Comparison of ENCODE assay signal across 1 cellular context in the genomic region with DNA sequence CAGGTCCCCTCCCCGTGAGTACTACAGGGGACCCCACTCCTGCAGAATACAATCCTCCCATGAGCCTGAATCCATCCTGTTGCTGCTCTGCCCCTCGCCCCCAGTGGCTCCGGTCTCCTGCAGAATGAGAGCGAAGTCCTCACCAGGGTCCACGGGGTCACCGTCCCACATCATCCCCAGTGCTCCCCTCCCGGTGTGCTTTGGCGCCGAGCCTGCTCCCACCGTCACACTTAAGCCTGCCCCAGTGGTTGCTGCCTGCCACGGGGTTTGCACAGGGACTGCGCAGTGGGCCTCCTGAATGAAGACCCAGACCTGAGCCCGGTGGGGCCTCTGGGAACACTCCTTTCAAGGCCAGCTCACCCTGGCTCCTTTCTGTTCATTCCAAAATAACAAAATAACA.
A peak's percentile ranks its signal among the peaks of the same experiment; 100 is the strongest.
TF ChIP-seq lines count a peak whose summit lies in the region.

No MANE protein-coding gene starts in this region.

TF ChIP-seq in HepG2, 621 proteins besides CTCF, POLR2A, EP300 and RAD21 (continued from another document and continues in another):
- TF ChIP-seq, protein P1, sequence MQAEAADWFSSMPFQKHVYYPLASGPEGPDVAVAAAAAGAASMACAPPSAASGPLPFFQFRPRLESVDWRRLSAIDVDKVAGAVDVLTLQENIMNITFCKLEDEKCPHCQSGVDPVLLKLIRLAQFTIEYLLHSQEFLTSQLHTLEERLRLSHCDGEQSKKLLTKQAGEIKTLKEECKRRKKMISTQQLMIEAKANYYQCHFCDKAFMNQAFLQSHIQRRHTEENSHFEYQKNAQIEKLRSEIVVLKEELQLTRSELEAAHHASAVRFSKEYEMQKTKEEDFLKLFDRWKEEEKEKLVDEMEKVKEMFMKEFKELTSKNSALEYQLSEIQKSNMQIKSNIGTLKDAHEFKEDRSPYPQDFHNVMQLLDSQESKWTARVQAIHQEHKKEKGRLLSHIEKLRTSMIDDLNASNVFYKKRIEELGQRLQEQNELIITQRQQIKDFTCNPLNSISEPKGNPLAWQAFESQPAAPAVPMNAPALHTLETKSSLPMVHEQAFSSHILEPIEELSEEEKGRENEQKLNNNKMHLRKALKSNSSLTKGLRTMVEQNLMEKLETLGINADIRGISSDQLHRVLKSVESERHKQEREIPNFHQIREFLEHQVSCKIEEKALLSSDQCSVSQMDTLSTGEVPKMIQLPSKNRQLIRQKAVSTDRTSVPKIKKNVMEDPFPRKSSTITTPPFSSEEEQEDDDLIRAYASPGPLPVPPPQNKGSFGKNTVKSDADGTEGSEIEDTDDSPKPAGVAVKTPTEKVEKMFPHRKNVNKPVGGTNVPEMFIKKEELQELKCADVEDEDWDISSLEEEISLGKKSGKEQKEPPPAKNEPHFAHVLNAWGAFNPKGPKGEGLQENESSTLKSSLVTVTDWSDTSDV (CRISPR knock-in tag; IDR thresholded peaks at IDR 0.05) = no peak
- 0 out of 2 replicates have a peak, but pooled peaks have one; percentile 48 for TF ChIP-seq ESRRA (CRISPR knock-in tag; IDR thresholded peaks at IDR 0.05; ENCODE audit: low read depth)
- TF ChIP-seq, protein P2, sequence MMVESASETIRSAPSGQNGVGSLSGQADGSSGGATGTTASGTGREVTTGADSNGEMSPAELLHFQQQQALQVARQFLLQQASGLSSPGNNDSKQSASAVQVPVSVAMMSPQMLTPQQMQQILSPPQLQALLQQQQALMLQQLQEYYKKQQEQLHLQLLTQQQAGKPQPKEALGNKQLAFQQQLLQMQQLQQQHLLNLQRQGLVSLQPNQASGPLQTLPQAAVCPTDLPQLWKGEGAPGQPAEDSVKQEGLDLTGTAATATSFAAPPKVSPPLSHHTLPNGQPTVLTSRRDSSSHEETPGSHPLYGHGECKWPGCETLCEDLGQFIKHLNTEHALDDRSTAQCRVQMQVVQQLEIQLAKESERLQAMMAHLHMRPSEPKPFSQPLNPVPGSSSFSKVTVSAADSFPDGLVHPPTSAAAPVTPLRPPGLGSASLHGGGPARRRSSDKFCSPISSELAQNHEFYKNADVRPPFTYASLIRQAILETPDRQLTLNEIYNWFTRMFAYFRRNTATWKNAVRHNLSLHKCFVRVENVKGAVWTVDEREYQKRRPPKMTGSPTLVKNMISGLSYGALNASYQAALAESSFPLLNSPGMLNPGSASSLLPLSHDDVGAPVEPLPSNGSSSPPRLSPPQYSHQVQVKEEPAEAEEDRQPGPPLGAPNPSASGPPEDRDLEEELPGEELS (CRISPR knock-in tag; IDR thresholded peaks at IDR 0.05) = no peak
- TF ChIP-seq, protein P3, sequence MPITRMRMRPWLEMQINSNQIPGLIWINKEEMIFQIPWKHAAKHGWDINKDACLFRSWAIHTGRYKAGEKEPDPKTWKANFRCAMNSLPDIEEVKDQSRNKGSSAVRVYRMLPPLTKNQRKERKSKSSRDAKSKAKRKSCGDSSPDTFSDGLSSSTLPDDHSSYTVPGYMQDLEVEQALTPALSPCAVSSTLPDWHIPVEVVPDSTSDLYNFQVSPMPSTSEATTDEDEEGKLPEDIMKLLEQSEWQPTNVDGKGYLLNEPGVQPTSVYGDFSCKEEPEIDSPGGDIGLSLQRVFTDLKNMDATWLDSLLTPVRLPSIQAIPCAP (CRISPR knock-in tag; IDR thresholded peaks at IDR 0.05; ENCODE audit: low read depth) = no peak
- no peak for TF ChIP-seq HDAC2 (CRISPR knock-in tag; IDR thresholded peaks at IDR 0.05)
- TF ChIP-seq ZNF552 (CRISPR knock-in tag; IDR thresholded peaks at IDR 0.05; ENCODE audit: borderline replicate concordance) = no peak
- no peak for TF ChIP-seq ZNF224 (CRISPR knock-in tag; IDR thresholded peaks at IDR 0.05)
- TF ChIP-seq RORA (CRISPR knock-in tag; IDR thresholded peaks at IDR 0.05) = no peak
- no peak for TF ChIP-seq ZSCAN30 (CRISPR knock-in tag; IDR thresholded peaks at IDR 0.05)
- TF ChIP-seq CAMTA2 (CRISPR knock-in tag; IDR thresholded peaks at IDR 0.05; ENCODE audit: borderline replicate concordance) = no peak
- TF ChIP-seq ZNF430 (CRISPR knock-in tag; IDR thresholded peaks at IDR 0.05) = no peak
- no peak for TF ChIP-seq SETDB1 (CRISPR knock-in tag; IDR thresholded peaks at IDR 0.05; ENCODE audit: borderline replicate concordance)
- no peak for TF ChIP-seq KLF11 (CRISPR knock-in tag; IDR thresholded peaks at IDR 0.05)
- TF ChIP-seq, protein P4, sequence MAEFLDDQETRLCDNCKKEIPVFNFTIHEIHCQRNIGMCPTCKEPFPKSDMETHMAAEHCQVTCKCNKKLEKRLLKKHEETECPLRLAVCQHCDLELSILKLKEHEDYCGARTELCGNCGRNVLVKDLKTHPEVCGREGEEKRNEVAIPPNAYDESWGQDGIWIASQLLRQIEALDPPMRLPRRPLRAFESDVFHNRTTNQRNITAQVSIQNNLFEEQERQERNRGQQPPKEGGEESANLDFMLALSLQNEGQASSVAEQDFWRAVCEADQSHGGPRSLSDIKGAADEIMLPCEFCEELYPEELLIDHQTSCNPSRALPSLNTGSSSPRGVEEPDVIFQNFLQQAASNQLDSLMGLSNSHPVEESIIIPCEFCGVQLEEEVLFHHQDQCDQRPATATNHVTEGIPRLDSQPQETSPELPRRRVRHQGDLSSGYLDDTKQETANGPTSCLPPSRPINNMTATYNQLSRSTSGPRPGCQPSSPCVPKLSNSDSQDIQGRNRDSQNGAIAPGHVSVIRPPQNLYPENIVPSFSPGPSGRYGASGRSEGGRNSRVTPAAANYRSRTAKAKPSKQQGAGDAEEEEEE (CRISPR knock-in tag; IDR thresholded peaks at IDR 0.05; ENCODE audit: borderline replicate concordance) = no peak
- TF ChIP-seq, protein P5, sequence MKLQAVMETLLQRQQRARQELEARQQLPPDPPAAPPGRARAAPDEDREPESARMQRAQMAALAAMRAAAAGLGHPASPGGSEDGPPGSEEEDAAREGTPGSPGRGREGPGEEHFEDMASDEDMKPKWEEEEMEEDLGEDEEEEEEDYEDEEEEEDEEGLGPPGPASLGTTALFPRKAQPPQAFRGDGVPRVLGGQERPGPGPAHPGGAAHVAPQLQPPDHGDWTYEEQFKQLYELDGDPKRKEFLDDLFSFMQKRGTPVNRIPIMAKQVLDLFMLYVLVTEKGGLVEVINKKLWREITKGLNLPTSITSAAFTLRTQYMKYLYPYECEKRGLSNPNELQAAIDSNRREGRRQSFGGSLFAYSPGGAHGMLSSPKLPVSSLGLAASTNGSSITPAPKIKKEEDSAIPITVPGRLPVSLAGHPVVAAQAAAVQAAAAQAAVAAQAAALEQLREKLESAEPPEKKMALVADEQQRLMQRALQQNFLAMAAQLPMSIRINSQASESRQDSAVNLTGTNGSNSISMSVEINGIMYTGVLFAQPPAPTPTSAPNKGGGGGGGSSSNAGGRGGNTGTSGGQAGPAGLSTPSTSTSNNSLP (IDR thresholded peaks at IDR 0.05; ENCODE audit: low read depth, low read length) = no peak
- no peak for TF ChIP-seq HCFC1 (IDR thresholded peaks at IDR 0.05; ENCODE audit: low read depth, low read length)
- no peak for TF ChIP-seq NFIB (CRISPR knock-in tag; IDR thresholded peaks at IDR 0.05; ENCODE audit: borderline replicate concordance)
- no peak for TF ChIP-seq ZNF451 (CRISPR knock-in tag; IDR thresholded peaks at IDR 0.05)
- no peak for TF ChIP-seq ZNF431 (CRISPR knock-in tag; IDR thresholded peaks at IDR 0.05; ENCODE audit: borderline replicate concordance, low read depth)
- TF ChIP-seq NR1H2 (CRISPR knock-in tag; IDR thresholded peaks at IDR 0.05; ENCODE audit: borderline replicate concordance, low read depth) = no peak
- 0 out of 2 replicates have a peak, but pooled peaks have one; percentile 25 for TF ChIP-seq HNRNPL (IDR thresholded peaks at IDR 0.05; ENCODE audit: low read depth, low read length)
- TF ChIP-seq RCOR2 (CRISPR knock-in tag; IDR thresholded peaks at IDR 0.05) = no peak
- TF ChIP-seq, protein P6, sequence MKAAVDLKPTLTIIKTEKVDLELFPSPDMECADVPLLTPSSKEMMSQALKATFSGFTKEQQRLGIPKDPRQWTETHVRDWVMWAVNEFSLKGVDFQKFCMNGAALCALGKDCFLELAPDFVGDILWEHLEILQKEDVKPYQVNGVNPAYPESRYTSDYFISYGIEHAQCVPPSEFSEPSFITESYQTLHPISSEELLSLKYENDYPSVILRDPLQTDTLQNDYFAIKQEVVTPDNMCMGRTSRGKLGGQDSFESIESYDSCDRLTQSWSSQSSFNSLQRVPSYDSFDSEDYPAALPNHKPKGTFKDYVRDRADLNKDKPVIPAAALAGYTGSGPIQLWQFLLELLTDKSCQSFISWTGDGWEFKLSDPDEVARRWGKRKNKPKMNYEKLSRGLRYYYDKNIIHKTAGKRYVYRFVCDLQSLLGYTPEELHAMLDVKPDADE (CRISPR knock-in tag; IDR thresholded peaks at IDR 0.05) = no peak
- TF ChIP-seq, protein P7, sequence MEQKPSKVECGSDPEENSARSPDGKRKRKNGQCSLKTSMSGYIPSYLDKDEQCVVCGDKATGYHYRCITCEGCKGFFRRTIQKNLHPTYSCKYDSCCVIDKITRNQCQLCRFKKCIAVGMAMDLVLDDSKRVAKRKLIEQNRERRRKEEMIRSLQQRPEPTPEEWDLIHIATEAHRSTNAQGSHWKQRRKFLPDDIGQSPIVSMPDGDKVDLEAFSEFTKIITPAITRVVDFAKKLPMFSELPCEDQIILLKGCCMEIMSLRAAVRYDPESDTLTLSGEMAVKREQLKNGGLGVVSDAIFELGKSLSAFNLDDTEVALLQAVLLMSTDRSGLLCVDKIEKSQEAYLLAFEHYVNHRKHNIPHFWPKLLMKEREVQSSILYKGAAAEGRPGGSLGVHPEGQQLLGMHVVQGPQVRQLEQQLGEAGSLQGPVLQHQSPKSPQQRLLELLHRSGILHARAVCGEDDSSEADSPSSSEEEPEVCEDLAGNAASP (CRISPR knock-in tag; IDR thresholded peaks at IDR 0.05; ENCODE audit: borderline replicate concordance) = no peak
- TF ChIP-seq, protein P8, sequence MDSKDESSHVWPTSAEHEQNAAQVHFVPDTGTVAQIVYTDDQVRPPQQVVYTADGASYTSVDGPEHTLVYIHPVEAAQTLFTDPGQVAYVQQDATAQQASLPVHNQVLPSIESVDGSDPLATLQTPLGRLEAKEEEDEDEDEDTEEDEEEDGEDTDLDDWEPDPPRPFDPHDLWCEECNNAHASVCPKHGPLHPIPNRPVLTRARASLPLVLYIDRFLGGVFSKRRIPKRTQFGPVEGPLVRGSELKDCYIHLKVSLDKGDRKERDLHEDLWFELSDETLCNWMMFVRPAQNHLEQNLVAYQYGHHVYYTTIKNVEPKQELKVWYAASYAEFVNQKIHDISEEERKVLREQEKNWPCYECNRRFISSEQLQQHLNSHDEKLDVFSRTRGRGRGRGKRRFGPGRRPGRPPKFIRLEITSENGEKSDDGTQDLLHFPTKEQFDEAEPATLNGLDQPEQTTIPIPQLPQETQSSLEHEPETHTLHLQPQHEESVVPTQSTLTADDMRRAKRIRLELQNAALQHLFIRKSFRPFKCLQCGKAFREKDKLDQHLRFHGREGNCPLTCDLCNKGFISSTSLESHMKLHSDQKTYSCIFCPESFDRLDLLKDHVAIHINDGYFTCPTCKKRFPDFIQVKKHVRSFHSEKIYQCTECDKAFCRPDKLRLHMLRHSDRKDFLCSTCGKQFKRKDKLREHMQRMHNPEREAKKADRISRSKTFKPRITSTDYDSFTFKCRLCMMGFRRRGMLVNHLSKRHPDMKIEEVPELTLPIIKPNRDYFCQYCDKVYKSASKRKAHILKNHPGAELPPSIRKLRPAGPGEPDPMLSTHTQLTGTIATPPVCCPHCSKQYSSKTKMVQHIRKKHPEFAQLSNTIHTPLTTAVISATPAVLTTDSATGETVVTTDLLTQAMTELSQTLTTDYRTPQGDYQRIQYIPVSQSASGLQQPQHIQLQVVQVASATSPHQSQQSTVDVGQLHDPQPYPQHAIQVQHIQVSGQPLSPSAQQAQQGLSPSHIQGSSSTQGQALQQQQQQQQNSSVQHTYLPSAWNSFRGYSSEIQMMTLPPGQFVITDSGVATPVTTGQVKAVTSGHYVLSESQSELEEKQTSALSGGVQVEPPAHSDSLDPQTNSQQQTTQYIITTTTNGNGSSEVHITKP (CRISPR knock-in tag; IDR thresholded peaks at IDR 0.05; ENCODE audit: low read depth) = no peak
- TF ChIP-seq ZFY (CRISPR knock-in tag; IDR thresholded peaks at IDR 0.05) = no peak
- TF ChIP-seq ZNF558 (CRISPR knock-in tag; IDR thresholded peaks at IDR 0.05; ENCODE audit: borderline replicate concordance) = no peak
- TF ChIP-seq ZBTB7B (CRISPR knock-in tag; IDR thresholded peaks at IDR 0.05) = 0 out of 2 replicates have a peak, but pooled peaks have one; percentile 35
- TF ChIP-seq SOX6 (IDR thresholded peaks at IDR 0.05) = no peak
- no peak for TF ChIP-seq SOX6 (CRISPR knock-in tag; IDR thresholded peaks at IDR 0.05)
- no peak for TF ChIP-seq ZNF34 (CRISPR knock-in tag; IDR thresholded peaks at IDR 0.05; ENCODE audit: borderline replicate concordance)
- TF ChIP-seq MAF1 (CRISPR knock-in tag; IDR thresholded peaks at IDR 0.05; ENCODE audit: borderline replicate concordance) = no peak
- TF ChIP-seq, protein P9, sequence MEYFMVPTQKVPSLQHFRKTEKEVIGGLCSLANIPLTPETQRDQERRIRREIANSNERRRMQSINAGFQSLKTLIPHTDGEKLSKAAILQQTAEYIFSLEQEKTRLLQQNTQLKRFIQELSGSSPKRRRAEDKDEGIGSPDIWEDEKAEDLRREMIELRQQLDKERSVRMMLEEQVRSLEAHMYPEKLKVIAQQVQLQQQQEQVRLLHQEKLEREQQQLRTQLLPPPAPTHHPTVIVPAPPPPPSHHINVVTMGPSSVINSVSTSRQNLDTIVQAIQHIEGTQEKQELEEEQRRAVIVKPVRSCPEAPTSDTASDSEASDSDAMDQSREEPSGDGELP (IDR thresholded peaks at IDR 0.05; ENCODE audit: borderline replicate concordance, low read depth) = no peak
- TF ChIP-seq RXRB (CRISPR knock-in tag; IDR thresholded peaks at IDR 0.05; ENCODE audit: borderline replicate concordance) = peak; percentile 17; the same call in 1 of the 2 replicates
- no peak for TF ChIP-seq NFKBIZ (CRISPR knock-in tag; IDR thresholded peaks at IDR 0.05)
- TF ChIP-seq MED8 (CRISPR knock-in tag; IDR thresholded peaks at IDR 0.05; ENCODE audit: insufficient replicate concordance) = no peak
- no peak for TF ChIP-seq PPARG (CRISPR knock-in tag; conservative IDR thresholded peaks at IDR 0.05)
- peak; percentile 34; the same call in 1 of the 2 replicates for TF ChIP-seq MTA1 (CRISPR knock-in tag; IDR thresholded peaks at IDR 0.05; ENCODE audit: borderline replicate concordance)
- TF ChIP-seq RXRA (CRISPR knock-in tag; IDR thresholded peaks at IDR 0.05) = peak; percentile 21; the same call in 1 of the 2 replicates
- peak; percentile 62 for TF ChIP-seq HOXA3 (CRISPR knock-in tag; IDR thresholded peaks at IDR 0.05)
- TF ChIP-seq, protein P10, sequence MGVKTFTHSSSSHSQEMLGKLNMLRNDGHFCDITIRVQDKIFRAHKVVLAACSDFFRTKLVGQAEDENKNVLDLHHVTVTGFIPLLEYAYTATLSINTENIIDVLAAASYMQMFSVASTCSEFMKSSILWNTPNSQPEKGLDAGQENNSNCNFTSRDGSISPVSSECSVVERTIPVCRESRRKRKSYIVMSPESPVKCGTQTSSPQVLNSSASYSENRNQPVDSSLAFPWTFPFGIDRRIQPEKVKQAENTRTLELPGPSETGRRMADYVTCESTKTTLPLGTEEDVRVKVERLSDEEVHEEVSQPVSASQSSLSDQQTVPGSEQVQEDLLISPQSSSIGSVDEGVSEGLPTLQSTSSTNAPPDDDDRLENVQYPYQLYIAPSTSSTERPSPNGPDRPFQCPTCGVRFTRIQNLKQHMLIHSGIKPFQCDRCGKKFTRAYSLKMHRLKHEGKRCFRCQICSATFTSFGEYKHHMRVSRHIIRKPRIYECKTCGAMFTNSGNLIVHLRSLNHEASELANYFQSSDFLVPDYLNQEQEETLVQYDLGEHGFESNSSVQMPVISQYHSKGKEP (CRISPR knock-in tag; IDR thresholded peaks at IDR 0.05) = no peak
